Comparison of ENCODE assay signal across 1 cellular context in genomic region chr2:121722479-121722878, GRCh38.
A peak's percentile ranks its signal among the peaks of the same experiment; 100 is the strongest.
TF ChIP-seq lines count a peak whose summit lies in the region.

No MANE protein-coding gene starts in this region.

TF ChIP-seq in K562, 482 proteins besides CTCF, POLR2A, EP300 and RAD21 (continued from another document and continues in another):
- TF ChIP-seq NR0B1 (IDR thresholded peaks at IDR 0.05; ENCODE audit: partially characterized antibody) (no peak), TOE1 (IDR thresholded peaks at IDR 0.05; ENCODE audit: borderline replicate concordance) (no peak), TOE1 (CRISPR knock-in tag; IDR thresholded peaks at IDR 0.05; ENCODE audit: borderline replicate concordance, low read depth) (no peak), TAF9B (IDR thresholded peaks at IDR 0.05; ENCODE audit: partially characterized antibody) (no peak), CCNT2 (IDR thresholded peaks at IDR 0.05; ENCODE audit: borderline replicate concordance, extremely low read depth, insufficient read length, low read depth, low read length) (peak; percentile 25), CAMTA2 (CRISPR knock-in tag; conservative IDR thresholded peaks at IDR 0.05) (no peak), ZNF23 (CRISPR knock-in tag; IDR thresholded peaks at IDR 0.05) (no peak), CBX1 (IDR thresholded peaks at IDR 0.05; ENCODE audit: low read depth) (no peak), ZNF445 (CRISPR knock-in tag; IDR thresholded peaks at IDR 0.05; ENCODE audit: low read depth) (no peak), THAP12 (CRISPR knock-in tag; IDR thresholded peaks at IDR 0.05) (no peak), ZBTB8A (IDR thresholded peaks at IDR 0.05; ENCODE audit: partially characterized antibody) (no peak), ETV1 (tag; conservative IDR thresholded peaks at IDR 0.05; ENCODE audit: low read depth) (no peak), KDM1A (IDR thresholded peaks at IDR 0.05) (peak in 1 of 2 experiments; percentile 66; a peak in 2 of 4 replicates), COPS2 (conservative IDR thresholded peaks at IDR 0.05) (no peak), RB1 (IDR thresholded peaks at IDR 0.05; ENCODE audit: low read depth) (no peak), PYGO2 (tag; IDR thresholded peaks at IDR 0.05) (no peak), HDAC2 (IDR thresholded peaks at IDR 0.05) (0 out of 2 replicates have a peak, but pooled peaks have one; percentile 20), ZNF444 (CRISPR knock-in tag; IDR thresholded peaks at IDR 0.05) (no peak), BRD4 (IDR thresholded peaks at IDR 0.05) (no peak), SMARCA5 (IDR thresholded peaks at IDR 0.05) (no peak), MEF2D (tag; conservative IDR thresholded peaks at IDR 0.05; ENCODE audit: low read depth) (peak; percentile 75; the same call in 1 of the 2 replicates), ETV5 (CRISPR knock-in tag; IDR thresholded peaks at IDR 0.05; ENCODE audit: low read depth) (no peak), TCF7L2 (IDR thresholded peaks at IDR 0.05; ENCODE audit: low read depth, low read length) (no peak), ETS1 (conservative IDR thresholded peaks at IDR 0.05; ENCODE audit: control insufficient read depth, low read depth, low read length) (no peak), SMAD1 (IDR thresholded peaks at IDR 0.05; ENCODE audit: low read depth, low read length, partially characterized antibody) (no peak), HEY1 (CRISPR knock-in tag; IDR thresholded peaks at IDR 0.05; ENCODE audit: borderline replicate concordance) (no peak), MGA (IDR thresholded peaks at IDR 0.05) (0 out of 2 replicates have a peak, but pooled peaks have one; percentile 23), HDAC1 (IDR thresholded peaks at IDR 0.05) (0 out of 4 replicates have a peak, but pooled peaks of 1 of the 2 experiments have one; percentile 24), CREBBP (IDR thresholded peaks at IDR 0.05; ENCODE audit: low read depth, low read length) (no peak), STAT5A (IDR thresholded peaks at IDR 0.05; ENCODE audit: borderline replicate concordance, low read length) (no peak), DPF2 (IDR thresholded peaks at IDR 0.05) (peak; percentile 42; the same call in 1 of the 2 replicates), SIN3B (IDR thresholded peaks at IDR 0.05; ENCODE audit: low read depth) (no peak)
- TF ChIP-seq, protein P1, sequence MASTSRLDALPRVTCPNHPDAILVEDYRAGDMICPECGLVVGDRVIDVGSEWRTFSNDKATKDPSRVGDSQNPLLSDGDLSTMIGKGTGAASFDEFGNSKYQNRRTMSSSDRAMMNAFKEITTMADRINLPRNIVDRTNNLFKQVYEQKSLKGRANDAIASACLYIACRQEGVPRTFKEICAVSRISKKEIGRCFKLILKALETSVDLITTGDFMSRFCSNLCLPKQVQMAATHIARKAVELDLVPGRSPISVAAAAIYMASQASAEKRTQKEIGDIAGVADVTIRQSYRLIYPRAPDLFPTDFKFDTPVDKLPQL (IDR thresholded peaks at IDR 0.05; ENCODE audit: extremely low read depth, insufficient read length): no peak
- TF ChIP-seq, protein P2, sequence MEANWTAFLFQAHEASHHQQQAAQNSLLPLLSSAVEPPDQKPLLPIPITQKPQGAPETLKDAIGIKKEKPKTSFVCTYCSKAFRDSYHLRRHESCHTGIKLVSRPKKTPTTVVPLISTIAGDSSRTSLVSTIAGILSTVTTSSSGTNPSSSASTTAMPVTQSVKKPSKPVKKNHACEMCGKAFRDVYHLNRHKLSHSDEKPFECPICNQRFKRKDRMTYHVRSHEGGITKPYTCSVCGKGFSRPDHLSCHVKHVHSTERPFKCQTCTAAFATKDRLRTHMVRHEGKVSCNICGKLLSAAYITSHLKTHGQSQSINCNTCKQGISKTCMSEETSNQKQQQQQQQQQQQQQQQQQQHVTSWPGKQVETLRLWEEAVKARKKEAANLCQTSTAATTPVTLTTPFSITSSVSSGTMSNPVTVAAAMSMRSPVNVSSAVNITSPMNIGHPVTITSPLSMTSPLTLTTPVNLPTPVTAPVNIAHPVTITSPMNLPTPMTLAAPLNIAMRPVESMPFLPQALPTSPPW (CRISPR knock-in tag; IDR thresholded peaks at IDR 0.05): no peak
- TF ChIP-seq, protein P3, sequence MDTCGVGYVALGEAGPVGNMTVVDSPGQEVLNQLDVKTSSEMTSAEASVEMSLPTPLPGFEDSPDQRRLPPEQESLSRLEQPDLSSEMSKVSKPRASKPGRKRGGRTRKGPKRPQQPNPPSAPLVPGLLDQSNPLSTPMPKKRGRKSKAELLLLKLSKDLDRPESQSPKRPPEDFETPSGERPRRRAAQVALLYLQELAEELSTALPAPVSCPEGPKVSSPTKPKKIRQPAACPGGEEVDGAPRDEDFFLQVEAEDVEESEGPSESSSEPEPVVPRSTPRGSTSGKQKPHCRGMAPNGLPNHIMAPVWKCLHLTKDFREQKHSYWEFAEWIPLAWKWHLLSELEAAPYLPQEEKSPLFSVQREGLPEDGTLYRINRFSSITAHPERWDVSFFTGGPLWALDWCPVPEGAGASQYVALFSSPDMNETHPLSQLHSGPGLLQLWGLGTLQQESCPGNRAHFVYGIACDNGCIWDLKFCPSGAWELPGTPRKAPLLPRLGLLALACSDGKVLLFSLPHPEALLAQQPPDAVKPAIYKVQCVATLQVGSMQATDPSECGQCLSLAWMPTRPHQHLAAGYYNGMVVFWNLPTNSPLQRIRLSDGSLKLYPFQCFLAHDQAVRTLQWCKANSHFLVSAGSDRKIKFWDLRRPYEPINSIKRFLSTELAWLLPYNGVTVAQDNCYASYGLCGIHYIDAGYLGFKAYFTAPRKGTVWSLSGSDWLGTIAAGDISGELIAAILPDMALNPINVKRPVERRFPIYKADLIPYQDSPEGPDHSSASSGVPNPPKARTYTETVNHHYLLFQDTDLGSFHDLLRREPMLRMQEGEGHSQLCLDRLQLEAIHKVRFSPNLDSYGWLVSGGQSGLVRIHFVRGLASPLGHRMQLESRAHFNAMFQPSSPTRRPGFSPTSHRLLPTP (IDR thresholded peaks at IDR 0.05; ENCODE audit: borderline replicate concordance, extremely low read depth, insufficient read length): no peak
- TF ChIP-seq, protein P4, sequence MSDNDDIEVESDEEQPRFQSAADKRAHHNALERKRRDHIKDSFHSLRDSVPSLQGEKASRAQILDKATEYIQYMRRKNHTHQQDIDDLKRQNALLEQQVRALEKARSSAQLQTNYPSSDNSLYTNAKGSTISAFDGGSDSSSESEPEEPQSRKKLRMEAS (CRISPR knock-in tag; IDR thresholded peaks at IDR 0.05): no peak
- TF ChIP-seq, protein P5, sequence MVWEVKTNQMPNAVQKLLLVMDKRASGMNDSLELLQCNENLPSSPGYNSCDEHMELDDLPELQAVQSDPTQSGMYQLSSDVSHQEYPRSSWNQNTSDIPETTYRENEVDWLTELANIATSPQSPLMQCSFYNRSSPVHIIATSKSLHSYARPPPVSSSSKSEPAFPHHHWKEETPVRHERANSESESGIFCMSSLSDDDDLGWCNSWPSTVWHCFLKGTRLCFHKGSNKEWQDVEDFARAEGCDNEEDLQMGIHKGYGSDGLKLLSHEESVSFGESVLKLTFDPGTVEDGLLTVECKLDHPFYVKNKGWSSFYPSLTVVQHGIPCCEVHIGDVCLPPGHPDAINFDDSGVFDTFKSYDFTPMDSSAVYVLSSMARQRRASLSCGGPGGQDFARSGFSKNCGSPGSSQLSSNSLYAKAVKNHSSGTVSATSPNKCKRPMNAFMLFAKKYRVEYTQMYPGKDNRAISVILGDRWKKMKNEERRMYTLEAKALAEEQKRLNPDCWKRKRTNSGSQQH (CRISPR knock-in tag; IDR thresholded peaks at IDR 0.05): no peak
